Comparison of ENCODE assay signal across 23 cellular contexts in the genomic region with DNA sequence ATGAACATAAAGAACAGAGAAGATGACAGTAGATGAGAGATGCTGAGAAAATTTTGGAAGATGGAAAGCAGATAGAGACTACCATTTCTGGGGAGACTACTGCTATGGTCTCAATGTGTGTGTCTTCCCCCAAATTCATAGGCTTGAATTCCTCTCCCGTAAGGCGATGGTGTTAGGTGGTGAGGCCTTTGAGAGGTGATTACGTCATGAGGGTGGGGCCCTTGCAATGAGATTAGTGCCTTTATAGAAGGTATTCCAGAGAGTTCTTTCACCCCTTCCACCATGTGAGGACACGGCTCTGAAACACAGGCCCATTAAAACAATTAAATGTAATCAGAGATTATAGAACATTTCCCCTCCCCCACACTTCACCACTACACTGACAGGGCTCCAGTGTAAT. TPM values are rescaled to one million over a fixed set of nuclear protein-coding genes. Genes with fewer than 3 reads are reported as not detected.
"Had no signal": no experiment of that assay in that cellular context is flagged by ENCODE, and none has a peak within 500 bp of the region (broad histone marks: within the 10 kb centered on the region; RNA-seq: fewer than 3 reads in every experiment).

No MANE protein-coding gene starts in this region.

- DNase-seq: activated CD4-positive, alpha-beta T cell treated with anti-CD3 and anti-CD28 coated beads for 1 hour; activated CD8-positive, alpha-beta memory T cell treated with anti-CD3 and anti-CD28 coated beads, Interleukin-2, amount 10 ng/mL, durations not matched to agents 7 days and 5 days; activated T-cell treated with anti-CD3 and anti-CD28 coated beads for 4 hours; anterior cingulate cortex; body of pancreas; cortex of kidney; foreskin fibroblast; left lung; ovary; stimulated activated CD4-positive, alpha-beta T cell treated with anti-CD3 and anti-CD28 coated beads, Interleukin-4, amount 100 ng/mL, for 24 hours; stomach; T-cell; transverse colon; uterus had no signal

- H3K27ac ChIP-seq: body of pancreas, cardiac muscle cell, left lung, neutrophil, ovary, prostate gland, right atrium auricular region, stomach, suprapubic skin, transverse colon, uterus had no signal

- FAIRE-seq: endometrium had no signal

- H3K27ac Mint-ChIP-seq: activated CD8-positive, alpha-beta memory T cell treated with anti-CD3 and anti-CD28 coated beads, Interleukin-2, amount 10 ng/mL, durations not matched to agents 7 days and 5 days; nephron had no signal

- H3K27me3 ChIP-seq: body of pancreas, cardiac muscle cell, left lung, neutrophil, ovary, right atrium auricular region, stomach, transverse colon, uterus had no signal

- H3K36me3 ChIP-seq: cardiac muscle cell, left lung, neutrophil, ovary, prostate gland, right atrium auricular region, stomach, suprapubic skin, transverse colon, uterus had no signal

- H3K9me3 ChIP-seq: ovary, prostate gland, transverse colon, uterus had no signal

- H3K27me3 Mint-ChIP-seq: activated CD8-positive, alpha-beta memory T cell treated with anti-CD3 and anti-CD28 coated beads, Interleukin-2, amount 10 ng/mL, durations not matched to agents 7 days and 5 days; T-cell had no signal

- H3K4me3 ChIP-seq: body of pancreas, cardiac muscle cell, left lung, lung, ovary, prostate gland, right atrium auricular region, stomach, suprapubic skin, transverse colon, uterus had no signal

- H3K4me1 Mint-ChIP-seq: nephron had no signal

- ATAC-seq: activated CD8-positive, alpha-beta memory T cell treated with anti-CD3 and anti-CD28 coated beads, Interleukin-2, amount 10 ng/mL, durations not matched to agents 7 days and 5 days; body of pancreas; left lung; T-cell had no signal

- H3K4me3 Mint-ChIP-seq: activated CD8-positive, alpha-beta memory T cell treated with anti-CD3 and anti-CD28 coated beads, Interleukin-2, amount 10 ng/mL, durations not matched to agents 7 days and 5 days; nephron had no signal

- H3K4me1 ChIP-seq: body of pancreas, left lung, prostate gland, right atrium auricular region, stomach, suprapubic skin, transverse colon, uterus had no signal

RNA-seq across cellular contexts. Expression of a gene that starts 23.9 kb away (rescaled TPM):
- total RNA-seq: fibroblast of lung had no signal
- polyA plus RNA-seq: cardiac muscle cell had no signal
